In genomic region chr15:66505818-66506217, GRCh38 we compare ENCODE assay signal across 9 cellular contexts. TPM values are rescaled to one million over a fixed set of nuclear protein-coding genes. Genes with fewer than 3 reads are reported as not detected.
DNase-seq lines count a peak whose midpoint lies in the region; ATAC-seq and TF ChIP-seq lines count a peak whose summit lies in the region.
"Had no signal": no experiment of that assay in that cellular context is flagged by ENCODE, and none has a peak within 500 bp of the region (broad histone marks: within the 10 kb centered on the region; RNA-seq: fewer than 3 reads in every experiment).

No MANE protein-coding gene starts in this region.

- H3K27ac ChIP-seq in gastrocnemius medialis = peak overlapping the region; percentile 85 to 96 (median 92)
- H3K27ac ChIP-seq in caudate nucleus (ENCODE audit: low read depth, low read length) = no peak overlapping the region

- peaks cover 22 to 24% of the 10 kb centered on the region in 2 donors for H3K4me1 ChIP-seq in gastrocnemius medialis

- no peaks in the 10 kb centered on the region for H3K9me3 Mint-ChIP-seq in T-helper 2 cell treated with Interferon-gamma antibody and Interleukin-4, amounts not matched to agents 5 μg/mL and 100 μg/mL, for 36 hours

- H3K27me3 ChIP-seq in H7 (ENCODE audit: control insufficient read depth, insufficient read depth, low read length) = no peaks in the 10 kb centered on the region
- H3K27me3 ChIP-seq in gastrocnemius medialis = no peaks in the 10 kb centered on the region

- TF ChIP-seq CTCF in foreskin fibroblast (IDR thresholded peaks at IDR 0.05; ENCODE audit: low read depth, low read length) (no peak), gastrocnemius medialis (IDR thresholded peaks at IDR 0.05 in 4 of 5, conservative IDR thresholded peaks at IDR 0.05 in 1 of 5) (no peak)

- peaks cover 44% of the 10 kb centered on the region for H3K36me3 Mint-ChIP-seq in T-helper 2 cell treated with Interferon-gamma antibody and Interleukin-4, amounts not matched to agents 5 μg/mL and 100 μg/mL, for 36 hours (ENCODE audit: low read depth)

- peaks cover 37% of the 10 kb centered on the region for H3K4me1 Mint-ChIP-seq in T-helper 2 cell treated with Interferon-gamma antibody and Interleukin-4, amounts not matched to agents 5 μg/mL and 100 μg/mL, for 36 hours (ENCODE audit: low read depth)

- H3K4me3 ChIP-seq in H7 (ENCODE audit: insufficient read depth, low read depth, low read length) = peak overlapping the region; percentile 96
- H3K4me3 ChIP-seq in foreskin fibroblast (ENCODE audit: low read depth in 1 of 2, low read length in 2 of 2) = peak overlapping the region; percentile 79 to 82
- peak overlapping the region; percentile 74 to 95 (median 87) for H3K4me3 ChIP-seq in gastrocnemius medialis

- H3K36me3 ChIP-seq in H7 (replicated peaks; ENCODE audit: control insufficient read depth, insufficient read depth, low read length) = peaks cover 24% of the 10 kb centered on the region
- peaks cover 0 to 24% of the 10 kb centered on the region in 2 donors for H3K36me3 ChIP-seq in gastrocnemius medialis

- intact Hi-C loops in gastrocnemius medialis (cut with DNase I; ENCODE audit: low total_unique reads) = loop anchor here (2.0 kb wide), 1 partner anchor 119 kb away; the partner anchor contains the start of gene MAP2K1

- no peaks in the 10 kb centered on the region for H3K9me3 ChIP-seq in gastrocnemius medialis

- DNase-seq in H7 (no peak), foreskin fibroblast (no peak), gastrocnemius medialis (no peak), caudate nucleus (lab: John Stamatoyannopoulos, UW) (no peak)
- DNase-seq in T-helper 2 cell treated with Interferon-gamma antibody and Interleukin-4, amounts not matched to agents 5 μg/mL and 100 μg/mL, for 36 hours (ENCODE audit: low spot score) = no peak

- no peak for TF ChIP-seq POLR2A in gastrocnemius medialis (IDR thresholded peaks at IDR 0.05)

- peak overlapping the region; percentile 100 for H3K4me3 Mint-ChIP-seq in T-helper 2 cell treated with Interferon-gamma antibody and Interleukin-4, amounts not matched to agents 5 μg/mL and 100 μg/mL, for 36 hours

- no peaks in the 10 kb centered on the region for H3K27me3 Mint-ChIP-seq in T-helper 2 cell treated with Interferon-gamma antibody and Interleukin-4, amounts not matched to agents 5 μg/mL and 100 μg/mL, for 36 hours (ENCODE audit: low read depth)

- H3K27ac Mint-ChIP-seq in T-helper 2 cell treated with Interferon-gamma antibody and Interleukin-4, amounts not matched to agents 5 μg/mL and 100 μg/mL, for 36 hours = peak overlapping the region; percentile 99

- ATAC-seq in gastrocnemius medialis = no peak
- ATAC-seq in GM19452 (IDR thresholded peaks at IDR 0.05; ENCODE audit: unreplicated experiment) = no peak
- no peak for ATAC-seq in GM18870 (IDR thresholded peaks at IDR 0.05; ENCODE audit: unreplicated experiment)
- no peak for ATAC-seq in HG02970 (IDR thresholded peaks at IDR 0.05; ENCODE audit: low FRiP score, unreplicated experiment)

- in situ Hi-C loops in gastrocnemius medialis (cut with MboI; ENCODE audit: low sequenced_read_pairs in 4 of 4) = loop anchor here in 1 of 4 donors (10.0 kb wide), 1 partner anchor 121 kb away; the partner anchor contains the start of gene MAP2K1

RNA-seq across cellular contexts. Expression of gene ZWILCH, which starts 0.7 kb away (rescaled TPM):
- total RNA-seq in H7 (2014; rRNA removed; shearing (Covaris generic)) = 57.8 and 68.3 TPM in 2 replicates
- total RNA-seq in gastrocnemius medialis = 10 to 100 TPM in 1 of 4 donors, 1 to 10 TPM in 3; 2.0 to 10.6 (median 2.4) TPM

RNA-seq across cellular contexts. Expression of gene RPL4, which starts 1.2 kb away (rescaled TPM):
- total RNA-seq in H7 (2014; rRNA removed; shearing (Covaris generic)) = 5,862 and 6,291 TPM in 2 replicates
- 1,000 to 10,000 TPM; 2,613 to 4,567 (median 3,688) TPM for total RNA-seq in gastrocnemius medialis

RNA-seq across cellular contexts. Expression of gene SNAPC5, which starts 8.3 kb away (rescaled TPM):
- 23.9 and 29.6 TPM in 2 replicates for total RNA-seq in H7 (2014; rRNA removed; shearing (Covaris generic))
- 10 to 100 TPM; 39.6 to 58.8 (median 50.8) TPM for total RNA-seq in gastrocnemius medialis

RNA-seq across cellular contexts. Expression of gene LCTL, which starts 60.0 kb away (rescaled TPM):
- total RNA-seq in H7 (2014; rRNA removed; shearing (Covaris generic)) = 1.9 TPM in 2 replicates
- not detected for total RNA-seq in gastrocnemius medialis
- total RNA-seq: activated CD8-positive, alpha-beta memory T cell treated with anti-CD3 and anti-CD28 coated beads for 36 hours had no signal
